Comparison of ENCODE assay signal across 17 cellular contexts in genomic region chr19:39132344-39132969, GRCh38. TPM values are rescaled to one million over a fixed set of nuclear protein-coding genes. Genes with fewer than 3 reads are reported as not detected.
DNase-seq lines count a peak whose midpoint lies in the region; ATAC-seq and TF ChIP-seq lines count a peak whose summit lies in the region.
"Had no signal": no experiment of that assay in that cellular context is flagged by ENCODE, and none has a peak within 500 bp of the region (broad histone marks: within the 10 kb centered on the region; RNA-seq: fewer than 3 reads in every experiment).

No MANE protein-coding gene starts in this region.

- no peaks in the 10 kb centered on the region for H3K9me3 ChIP-seq in breast epithelium
- no peaks in the 10 kb centered on the region for H3K9me3 ChIP-seq in mammary epithelial cell (replicated peaks; ENCODE audit: insufficient read depth, low read length)
- H3K9me3 ChIP-seq in upper lobe of left lung, result no peaks in the 10 kb centered on the region
- H3K9me3 ChIP-seq: neutrophil had no signal

- no peak overlapping the region for H3K9ac ChIP-seq in mammary epithelial cell (ENCODE audit: insufficient read depth, low read length)

- peak in 2 of 4 donors; percentile 71 to 92 for TF ChIP-seq EP300 in upper lobe of left lung (IDR thresholded peaks at IDR 0.05)

- H3K27ac Mint-ChIP-seq in memory B cell, result peak overlapping the region; percentile 84
- H3K27ac Mint-ChIP-seq: HFFc6 had no signal

- H3K27me3 ChIP-seq in breast epithelium (no peaks in the 10 kb centered on the region), mammary epithelial cell (ENCODE audit: insufficient read depth, low read length) (no peaks in the 10 kb centered on the region), upper lobe of left lung (no peaks in the 10 kb centered on the region)
- H3K27me3 ChIP-seq: neutrophil had no signal

- H4K20me1 ChIP-seq in mammary epithelial cell (ENCODE audit: insufficient read depth, low read length), result no peaks in the 10 kb centered on the region

- H3K9me3 Mint-ChIP-seq in memory B cell, result no peaks in the 10 kb centered on the region
- H3K9me3 Mint-ChIP-seq: HFFc6 had no signal

- DNase-seq in breast epithelium (ENCODE audit: low spot score in 2 of 2) (no peak), mammary epithelial cell (no peak), memory B cell (ENCODE audit: low spot score in 2 of 2) (no peak), upper lobe of left lung (no peak), activated gamma-delta T cell (lab: John Stamatoyannopoulos, UW) (no peak)
- DNase-seq in activated CD8-positive, alpha-beta memory T cell treated with anti-CD3 and anti-CD28 coated beads, Interleukin-2, amount 50 U/mL, for 48 hours, result no peak
- DNase-seq: DMS53, HFFc6, hippocampal formation, T-helper 2 cell had no signal

- WGBS in mammary epithelial cell (ENCODE audit: low coverage, missing lambda C conversion rate), result 94% methylated on average over 17 of the region's 20 CpGs
- WGBS in upper lobe of left lung, 2 donors, result 57 to 63% methylated on average over 20 of the region's 20 CpGs

- H3K4me3 Mint-ChIP-seq in memory B cell, result no peak overlapping the region
- H3K4me3 Mint-ChIP-seq: HFFc6 had no signal

- H3K4me2 ChIP-seq in mammary epithelial cell (ENCODE audit: insufficient read depth, low read depth, low read length), result no peak overlapping the region

- TF ChIP-seq CTCF in breast epithelium (IDR thresholded peaks at IDR 0.05) (no peak), mammary epithelial cell (conservative IDR thresholded peaks at IDR 0.05 in 1 of 2, IDR thresholded peaks at IDR 0.05 in 1 of 2; ENCODE audit: extremely low read depth in 1 of 2, insufficient read depth in 1 of 2, low read depth in 1 of 2, low read length in 2 of 2) (no peak), upper lobe of left lung (IDR thresholded peaks at IDR 0.05) (no peak)

- no peak for TF ChIP-seq POLR2A in breast epithelium (IDR thresholded peaks at IDR 0.05)
- no peak for TF ChIP-seq POLR2A in upper lobe of left lung (IDR thresholded peaks at IDR 0.05)

- H3K36me3 Mint-ChIP-seq in memory B cell, result peaks cover 2% of the 10 kb centered on the region

- CTCF ChIA-PET in mammary epithelial cell (lab: Charles Lee; ENCODE audit: low non-redundant PET), result no interaction called here

- dilution Hi-C loops in mammary epithelial cell (cut with HindIII; ENCODE audit: low sequenced_read_pairs), result no loop called here

- peak overlapping the region; percentile 81 to 90 for H3K27ac ChIP-seq in breast epithelium
- no peak overlapping the region for H3K27ac ChIP-seq in mammary epithelial cell (ENCODE audit: insufficient read depth, low read depth, low read length)
- peak overlapping the region; percentile 73 for H3K27ac ChIP-seq in angular gyrus (ENCODE audit: low read depth, low read length)
- peak overlapping the region; percentile 74 to 94 (median 84) for H3K27ac ChIP-seq in upper lobe of left lung
- H3K27ac ChIP-seq: HL-60, neutrophil had no signal

- no peaks in the 10 kb centered on the region for H3K27me3 Mint-ChIP-seq in memory B cell

- H3K4me1 ChIP-seq in breast epithelium (peaks cover 25 to 58% of the 10 kb centered on the region in 2 donors), mammary epithelial cell (ENCODE audit: insufficient read depth, low read length) (peaks cover 19% of the 10 kb centered on the region), upper lobe of left lung (peaks cover 73 to 86% (median 80%) of the 10 kb centered on the region in 4 donors)

- in situ Hi-C loops in mammary epithelial cell (cut with MboI; ENCODE audit: low sequenced_read_pairs in 2 of 2), result no loop called here

- ATAC-seq in memory B cell (ENCODE audit: low read depth), result no peak
- ATAC-seq in upper lobe of left lung (ENCODE audit: low FRiP score in 2 of 2), result no peak
- ATAC-seq in HG03175 (IDR thresholded peaks at IDR 0.05; ENCODE audit: unreplicated experiment), result no peak
- ATAC-seq: esophagus mucosa, left lobe of liver had no signal

- no peaks in the 10 kb centered on the region for H3K36me3 ChIP-seq in breast epithelium
- no peaks in the 10 kb centered on the region for H3K36me3 ChIP-seq in mammary epithelial cell (ENCODE audit: insufficient read depth, low read length)
- no peaks in the 10 kb centered on the region for H3K36me3 ChIP-seq in upper lobe of left lung
- H3K36me3 ChIP-seq: neutrophil had no signal

- no peak overlapping the region for H2AFZ ChIP-seq in mammary epithelial cell (ENCODE audit: low read depth, low read length)

- H3K4me1 Mint-ChIP-seq in memory B cell, result peaks cover 42% of the 10 kb centered on the region

- intact Hi-C loops in breast epithelium (cut with DNase I; ENCODE audit: low total_unique reads), result no loop called here
- intact Hi-C loops in mammary epithelial cell (cut with micrococcal nuclease), result no loop called here

- peaks cover 100% of the 10 kb centered on the region for H3K79me2 ChIP-seq in mammary epithelial cell (ENCODE audit: insufficient read depth, low read length)

- no TSS peak for BruUV-seq in mammary epithelial cell (replicated peaks; lab: Mats Ljungman, UMichigan)

- no peak overlapping the region for H3K4me3 ChIP-seq in breast epithelium
- H3K4me3 ChIP-seq in mammary epithelial cell (replicated peaks in 1 of 3; ENCODE audit: insufficient read depth in 1 of 3, low read depth in 2 of 3, low read length in 3 of 3), result no peak overlapping the region
- no peak overlapping the region for H3K4me3 ChIP-seq in upper lobe of left lung

RNA-seq across cellular contexts. Expression of gene PAK4, which starts 6.9 kb away (rescaled TPM):
- total RNA-seq in breast epithelium, result 10 to 100 TPM in 2 of 3 donors, 1 to 10 TPM in 1; 3.5 to 12.0 (median 10.2) TPM
- total RNA-seq in mammary epithelial cell, result 10 to 100 TPM in 1 of 2 donors, 1 to 10 TPM in 1; 8.8 to 45.1 TPM
- polyA plus RNA-seq in mammary epithelial cell, result 25.8 TPM
- polyA minus RNA-seq in mammary epithelial cell, result 58.1 TPM
- 10 to 100 TPM; 23.4 to 88.2 (median 54.4) TPM for total RNA-seq in upper lobe of left lung

RNA-seq across cellular contexts. Expression of gene ACP7, which starts 48.3 kb away (rescaled TPM):
- not detected for total RNA-seq in breast epithelium
- 1 to 10 TPM; 3.3 to 4.4 TPM for total RNA-seq in mammary epithelial cell
- polyA plus RNA-seq in mammary epithelial cell, result 1.3 TPM
- polyA minus RNA-seq in mammary epithelial cell, result not detected
- not detected for total RNA-seq in upper lobe of left lung
- total RNA-seq: HFFc6, left lobe of liver, temporal lobe had no signal
